In the genomic region with DNA sequence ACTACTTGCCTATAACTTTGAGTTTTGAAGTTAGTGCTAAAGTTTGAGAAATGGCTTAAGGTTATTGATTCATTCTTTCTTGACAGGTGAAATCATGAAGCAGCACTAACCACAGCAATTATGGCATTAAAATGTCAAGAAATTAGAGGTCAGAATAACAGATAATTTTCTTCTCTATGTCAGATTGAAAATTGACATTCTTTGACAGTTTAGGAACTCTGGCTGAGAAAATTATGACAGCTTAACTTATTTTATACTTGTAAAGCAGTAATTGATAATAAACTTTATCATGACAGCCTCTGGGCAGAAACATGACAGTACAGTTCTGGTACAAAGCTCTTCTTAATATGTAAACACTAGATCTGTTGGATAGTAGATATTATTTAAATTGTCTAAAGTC, we compare ENCODE assay signal across 34 cellular contexts.
"Had no signal": no experiment of that assay in that cellular context is flagged by ENCODE, and none has a peak within 500 bp of the region (broad histone marks: within the 10 kb centered on the region; RNA-seq: fewer than 3 reads in every experiment).

No MANE protein-coding gene starts in this region.

- H3K9me3 ChIP-seq: MG63 had no signal

- H3K36me3 ChIP-seq: MG63 had no signal

- H3K4me3 ChIP-seq: MG63 had no signal

- H3K27me3 ChIP-seq: MG63 had no signal

- DNase-seq: Kasumi-1, MG63, MM.1S, MV-4-11, NCI-H1048, NCI-H1092, NCI-H1092 treated with DMSO at 0.1 percent for 48 hours, NCI-H1105, NCI-H1105 treated with DMSO at 0.1 percent for 48 hours, NCI-H1417, NCI-H1417 treated with DMSO at 0.1 percent for 48 hours, NCI-H1436, NCI-H1436 treated with DMSO at 0.1 percent for 48 hours, NCI-H146, NCI-H1694, NCI-H187, NCI-H187 treated with DMSO at 0.1 percent for 48 hours, NCI-H1930, NCI-H2029, NCI-H2029 treated with DMSO at 0.1 percent for 48 hours, NCI-H2081, NCI-H2081 treated with DMSO at 0.1 percent for 48 hours, NCI-H2107, NCI-H2171, NCI-H2171 treated with DMSO at 0.1 percent for 48 hours, NCI-H2227 treated with DMSO at 0.1 percent for 48 hours, NCI-H226, NCI-H345, NCI-H446, NCI-H446 treated with DMSO at 0.1 percent for 48 hours, NCI-H510A, NCI-H510A treated with DMSO at 0.1 percent for 48 hours, NCI-H524, NCI-H524 treated with DMSO at 0.1 percent for 48 hours had no signal
